In the genomic region with DNA sequence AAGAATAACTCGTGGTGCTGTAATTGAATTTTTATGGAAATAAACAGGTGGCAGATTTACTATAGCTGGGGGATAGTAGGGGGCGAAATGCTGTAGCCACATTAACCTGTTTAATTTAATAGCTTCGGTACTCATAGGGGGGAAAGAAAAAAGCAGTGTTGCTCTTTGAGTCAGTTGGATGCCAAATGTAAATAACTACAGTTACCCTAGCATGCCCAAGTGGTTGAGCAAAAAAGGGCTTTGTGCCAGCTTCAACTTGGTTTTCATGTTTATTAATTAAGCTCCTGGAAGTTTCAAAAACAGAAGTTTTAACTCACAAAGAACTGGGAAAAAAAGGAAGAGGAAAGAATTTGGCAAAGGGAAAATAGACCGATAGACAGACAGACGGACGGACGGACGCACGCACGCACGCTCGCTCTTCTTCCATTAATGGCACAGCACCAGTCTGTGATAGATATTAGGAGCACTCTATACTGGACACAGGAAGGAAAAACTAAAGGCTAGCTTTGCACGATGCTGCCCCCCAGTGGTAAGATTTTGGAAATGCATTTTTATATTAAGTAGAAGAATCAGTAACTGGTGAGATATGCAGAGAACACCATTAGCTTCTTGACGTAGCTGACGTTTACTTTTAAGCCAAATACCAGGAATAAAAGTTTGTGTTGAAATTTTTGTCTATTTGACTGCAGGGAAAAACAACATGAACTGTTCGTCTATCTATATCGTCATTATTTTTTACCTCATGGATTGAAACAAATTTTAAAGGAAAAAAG, we compare ENCODE assay signal across 8 cellular contexts.
DNase-seq lines count a peak whose midpoint lies in the region; ATAC-seq, FAIRE-seq and TF ChIP-seq lines count a peak whose summit lies in the region.

No MANE protein-coding gene starts in this region.

- RAD21 ChIA-PET in GM12878 (lab: Charles Lee; ENCODE audit: unreplicated experiment), result interaction anchor here (0.9 to 2.0 kb wide), 17 partner anchors 8 to 966 kb away, joined by 3 to 19 read pairs (median 3); no protein-coding TSS in a partner anchor

- SMC1A ChIA-PET in GM12878 (lab: Charles Lee; ENCODE audit: uncharacterized antibody, unreplicated experiment), result interaction anchor here (0.7 to 3.2 kb wide), 38 partner anchors 9 to 966 kb away, joined by 3 to 25 read pairs (median 4); no protein-coding TSS in a partner anchor

- H3K27me3 Mint-ChIP-seq in activated T-cell treated with anti-CD3 and anti-CD28 coated beads, Interleukin-2, amount 50 U/mL, for 24 hours, result no peaks in the 10 kb centered on the region

- H3K27ac ChIP-seq in GM12878 (ENCODE audit: control insufficient read depth, insufficient read depth) (no peak overlapping the region), spleen (no peak overlapping the region)

- WGBS in GM12878 (ENCODE audit: insufficient coverage, insufficient replicate concordance, low lambda C conversion rate, missing lambda C conversion rate), result 15% methylated on average over 17 of the region's 17 CpGs
- 33 to 46% (median 43%) methylated on average over 17 of the region's 17 CpGs for WGBS in spleen, 5 donors

- no peaks in the 10 kb centered on the region for H3K4me1 Mint-ChIP-seq in activated T-cell treated with anti-CD3 and anti-CD28 coated beads, Interleukin-2, amount 50 U/mL, for 24 hours (ENCODE audit: low read depth)

- peak; percentile 1 for DNase-seq in activated T-cell treated with anti-CD3 and anti-CD28 coated beads for 1 hour (ENCODE audit: low read depth)
- no peak for DNase-seq in activated T-cell treated with anti-CD3 and anti-CD28 coated beads, Interleukin-2, amount 50 U/mL, for 24 hours
- DNase-seq in HS-5 (ENCODE audit: low read depth), result peak; percentile 67
- DNase-seq in NCI-H82 treated with DMSO at 0.1 percent for 48 hours (lab: John Stamatoyannopoulos, UW; ENCODE audit: unreplicated experiment), result peak; percentile 51
- DNase-seq in GM12878 (ENCODE audit: low read depth, low spot score), result peak; percentile 17
- DNase-seq in iPS-NIHi7 (ENCODE audit: extremely low spot score), result peak; percentile 75
- DNase-seq in spleen, result no peak

- H3K36me3 ChIP-seq in GM12878 (ENCODE audit: control insufficient read depth in 2 of 2, insufficient read depth in 2 of 2, low read length in 1 of 2), result no peaks in the 10 kb centered on the region
- no peaks in the 10 kb centered on the region for H3K36me3 ChIP-seq in spleen

- no peak overlapping the region for H3K4me2 ChIP-seq in GM12878 (ENCODE audit: control insufficient read depth, insufficient read depth)

- H3K4me1 ChIP-seq in GM12878 (ENCODE audit: control insufficient read depth, insufficient read depth, low read length) (no peaks in the 10 kb centered on the region), spleen (no peaks in the 10 kb centered on the region)

- TF ChIP-seq CTCF in GM12878 (IDR thresholded peaks at IDR 0.05 in 2 of 3, conservative IDR thresholded peaks at IDR 0.05 in 1 of 3; ENCODE audit: control insufficient read depth in 2 of 3, extremely low read depth in 1 of 3, insufficient read depth in 1 of 3, low read depth in 3 of 3, low read length in 3 of 3), result peak; percentile 68 to 77 (median 71)
- TF ChIP-seq CTCF in spleen (IDR thresholded peaks at IDR 0.05 in 8 of 11, conservative IDR thresholded peaks at IDR 0.05 in 3 of 11), result peak in 10 of 11 experiments; percentile 34 to 77 (median 62)

- no peaks in the 10 kb centered on the region; a peak in 1 of 4 replicates for H3K27me3 ChIP-seq in GM12878 (replicated peaks in 1 of 2; ENCODE audit: control insufficient read depth in 2 of 2, insufficient read depth in 2 of 2, low read length in 1 of 2)
- H3K27me3 ChIP-seq in spleen (replicated peaks in 1 of 7), result peaks cover 0 to 7% (median 0%) of the 10 kb centered on the region in 7 donors

- no peaks in the 10 kb centered on the region for H3K9me3 Mint-ChIP-seq in activated T-cell treated with anti-CD3 and anti-CD28 coated beads, Interleukin-2, amount 50 U/mL, for 24 hours

- peak; percentile 73 for TF ChIP-seq RAD21 in GM12878 (IDR thresholded peaks at IDR 0.05; ENCODE audit: insufficient read depth, low read depth, low read length)

- POLR2A ChIA-PET in GM12878 (lab: Charles Lee), result interaction anchor here (0.6 kb wide), 1 partner anchor 70 kb away, joined by 3 read pairs; no protein-coding TSS in a partner anchor

- no peaks in the 10 kb centered on the region for H4K20me1 ChIP-seq in GM12878 (ENCODE audit: control insufficient read depth, insufficient read depth)

- in situ Hi-C loops in GM12878 (cut with MboI), result no loop called here

- H3K4me3 Mint-ChIP-seq in activated T-cell treated with anti-CD3 and anti-CD28 coated beads, Interleukin-2, amount 50 U/mL, for 24 hours, result no peak overlapping the region

- H3K36me3 Mint-ChIP-seq in activated T-cell treated with anti-CD3 and anti-CD28 coated beads, Interleukin-2, amount 50 U/mL, for 24 hours (ENCODE audit: low read depth), result no peaks in the 10 kb centered on the region

- no peaks in the 10 kb centered on the region for H3K9me3 ChIP-seq in GM12878 (replicated peaks; ENCODE audit: control insufficient read depth, insufficient read depth, low read length)
- H3K9me3 ChIP-seq in spleen, result peaks cover 0 to 4% (median 0%) of the 10 kb centered on the region in 8 donors

- no TSS peak for BruUV-seq in GM12878 (replicated peaks; lab: Mats Ljungman, UMichigan)

- no peak overlapping the region for H3K9ac ChIP-seq in GM12878 (ENCODE audit: control insufficient read depth, insufficient read depth, low read length)

- CTCF ChIA-PET in GM12878 (lab: Yijun Ruan, JAX), result interaction anchor here (0.6 to 5.7 kb wide), 50 partner anchors 9 to 1859 kb away, joined by 3 to 60 read pairs (median 4); no protein-coding TSS in a partner anchor

- no peak for TF ChIP-seq EP300 in GM12878 (IDR thresholded peaks at IDR 0.05; ENCODE audit: borderline replicate concordance in 1 of 2, control insufficient read depth in 1 of 2, low read depth in 2 of 2, low read length in 2 of 2)

- no peaks in the 10 kb centered on the region for H3K79me2 ChIP-seq in GM12878 (ENCODE audit: control insufficient read depth, insufficient read depth, low read length)

- no peak overlapping the region for H2AFZ ChIP-seq in GM12878 (ENCODE audit: control insufficient read depth, low read depth, low read length)

- ATAC-seq in GM21526 (IDR thresholded peaks at IDR 0.05; ENCODE audit: low FRiP score, unreplicated experiment), result peak; percentile 92
- ATAC-seq in GM12878, result peak; percentile 94

- no peak overlapping the region for H3K27ac Mint-ChIP-seq in activated T-cell treated with anti-CD3 and anti-CD28 coated beads, Interleukin-2, amount 50 U/mL, for 24 hours

- TF ChIP-seq POLR2A in GM12878 (IDR thresholded peaks at IDR 0.05; ENCODE audit: low read depth, low read length) (no peak), spleen (IDR thresholded peaks at IDR 0.05) (no peak)

- no peak for FAIRE-seq in GM12878 (lab: Jason Lieb, UNC)

- intact Hi-C loops in GM12878 (cut with micrococcal nuclease; ENCODE audit: unreplicated experiment), result loop anchor here (1.0 to 5.0 kb wide), 6 partner anchors 55 to 780 kb away; no protein-coding TSS in a partner anchor
- intact Hi-C loops in spleen (cut with DNase I; ENCODE audit: low total_unique reads), result no loop called here

- H3K4me3 ChIP-seq in GM12878 (no peak overlapping the region), spleen (no peak overlapping the region)

TF ChIP-seq in GM12878, 131 proteins besides CTCF, POLR2A, EP300 and RAD21:
- no peak for TF ChIP-seq SIN3A (IDR thresholded peaks at IDR 0.05; ENCODE audit: low read depth, low read length)
- TF ChIP-seq STAT3 (IDR thresholded peaks at IDR 0.05; ENCODE audit: low read depth, low read length), result no peak
- no peak for TF ChIP-seq SMAD5 (IDR thresholded peaks at IDR 0.05; ENCODE audit: low read depth)
- TF ChIP-seq YY1 (IDR thresholded peaks at IDR 0.05; ENCODE audit: low read depth, low read length), result 0 out of 2 replicates have a peak, but pooled peaks have one; percentile 14
- no peak for TF ChIP-seq KAT2A (conservative IDR thresholded peaks at IDR 0.05; ENCODE audit: control insufficient read depth, low read depth, low read length)
- no peak for TF ChIP-seq BHLHE40 (IDR thresholded peaks at IDR 0.05; ENCODE audit: borderline replicate concordance in 1 of 2, low read depth in 2 of 2, low read length in 1 of 2)
- peak; percentile 77 for TF ChIP-seq SMC3 (IDR thresholded peaks at IDR 0.05; ENCODE audit: borderline replicate concordance, low read length)
- TF ChIP-seq SIX5 (IDR thresholded peaks at IDR 0.05; ENCODE audit: low read depth, low read length, severe bottlenecking), result peak; percentile 14
- TF ChIP-seq, protein P1, sequence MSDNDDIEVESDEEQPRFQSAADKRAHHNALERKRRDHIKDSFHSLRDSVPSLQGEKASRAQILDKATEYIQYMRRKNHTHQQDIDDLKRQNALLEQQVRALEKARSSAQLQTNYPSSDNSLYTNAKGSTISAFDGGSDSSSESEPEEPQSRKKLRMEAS (IDR thresholded peaks at IDR 0.05; ENCODE audit: low read depth, low read length), result no peak
- no peak for TF ChIP-seq POLR2AphosphoS5 (IDR thresholded peaks at IDR 0.05; ENCODE audit: low read length)

Comparison
In these comparisons a context has a peak if more than half of its experiments do, and no peak if none do; other contexts are left out.
1. DNase-seq: peak in activated T-cell treated with anti-CD3 and anti-CD28 coated beads for 1 hour (single experiment), HS-5 (single experiment), NCI-H82 treated with DMSO at 0.1 percent for 48 hours (single experiment), GM12878 (single experiment) and iPS-NIHi7 (single experiment); none in activated T-cell treated with anti-CD3 and anti-CD28 coated beads, Interleukin-2, amount 50 U/mL, for 24 hours (single experiment) and spleen (single experiment).